Comparison of ENCODE assay signal across 1 cellular context in the genomic region with DNA sequence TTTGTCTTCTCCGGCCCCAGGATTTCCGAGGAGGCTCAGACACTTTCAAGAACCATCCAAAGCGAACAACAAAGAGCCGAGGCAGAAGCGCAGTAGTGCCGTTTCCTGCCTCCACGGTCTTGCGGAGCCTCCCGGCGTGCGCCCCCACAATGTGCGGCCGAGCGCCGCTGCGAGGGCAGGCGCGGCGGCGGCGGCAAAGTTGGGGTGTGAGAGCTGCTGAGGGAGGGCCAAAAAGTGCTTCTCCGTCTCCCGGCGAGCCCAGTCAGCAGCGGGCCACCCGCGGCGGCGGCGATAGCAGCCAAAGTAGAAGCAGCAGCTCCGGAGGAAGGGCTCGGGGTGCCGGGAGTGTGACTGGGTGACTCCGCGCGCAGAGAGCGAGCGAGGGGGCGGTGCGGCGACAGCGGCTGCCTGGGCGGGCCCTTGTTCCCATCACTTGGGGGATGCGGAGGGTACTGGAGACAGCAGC.
A peak's percentile ranks its signal among the peaks of the same experiment; 100 is the strongest.
TF ChIP-seq lines count a peak whose summit lies in the region.

No MANE protein-coding gene starts in this region.

TF ChIP-seq in HepG2, 621 proteins besides CTCF, POLR2A, EP300 and RAD21 (continued from another document and continues in another):
- TF ChIP-seq, protein P1, sequence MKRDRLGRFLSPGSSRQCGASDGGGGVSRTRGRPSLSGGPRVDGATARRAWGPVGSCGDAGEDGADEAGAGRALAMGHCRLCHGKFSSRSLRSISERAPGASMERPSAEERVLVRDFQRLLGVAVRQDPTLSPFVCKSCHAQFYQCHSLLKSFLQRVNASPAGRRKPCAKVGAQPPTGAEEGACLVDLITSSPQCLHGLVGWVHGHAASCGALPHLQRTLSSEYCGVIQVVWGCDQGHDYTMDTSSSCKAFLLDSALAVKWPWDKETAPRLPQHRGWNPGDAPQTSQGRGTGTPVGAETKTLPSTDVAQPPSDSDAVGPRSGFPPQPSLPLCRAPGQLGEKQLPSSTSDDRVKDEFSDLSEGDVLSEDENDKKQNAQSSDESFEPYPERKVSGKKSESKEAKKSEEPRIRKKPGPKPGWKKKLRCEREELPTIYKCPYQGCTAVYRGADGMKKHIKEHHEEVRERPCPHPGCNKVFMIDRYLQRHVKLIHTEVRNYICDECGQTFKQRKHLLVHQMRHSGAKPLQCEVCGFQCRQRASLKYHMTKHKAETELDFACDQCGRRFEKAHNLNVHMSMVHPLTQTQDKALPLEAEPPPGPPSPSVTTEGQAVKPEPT (CRISPR knock-in tag; IDR thresholded peaks at IDR 0.05; ENCODE audit: low read depth) = 0 out of 2 replicates have a peak, but pooled peaks have one; percentile 48
- TF ChIP-seq, protein P2, sequence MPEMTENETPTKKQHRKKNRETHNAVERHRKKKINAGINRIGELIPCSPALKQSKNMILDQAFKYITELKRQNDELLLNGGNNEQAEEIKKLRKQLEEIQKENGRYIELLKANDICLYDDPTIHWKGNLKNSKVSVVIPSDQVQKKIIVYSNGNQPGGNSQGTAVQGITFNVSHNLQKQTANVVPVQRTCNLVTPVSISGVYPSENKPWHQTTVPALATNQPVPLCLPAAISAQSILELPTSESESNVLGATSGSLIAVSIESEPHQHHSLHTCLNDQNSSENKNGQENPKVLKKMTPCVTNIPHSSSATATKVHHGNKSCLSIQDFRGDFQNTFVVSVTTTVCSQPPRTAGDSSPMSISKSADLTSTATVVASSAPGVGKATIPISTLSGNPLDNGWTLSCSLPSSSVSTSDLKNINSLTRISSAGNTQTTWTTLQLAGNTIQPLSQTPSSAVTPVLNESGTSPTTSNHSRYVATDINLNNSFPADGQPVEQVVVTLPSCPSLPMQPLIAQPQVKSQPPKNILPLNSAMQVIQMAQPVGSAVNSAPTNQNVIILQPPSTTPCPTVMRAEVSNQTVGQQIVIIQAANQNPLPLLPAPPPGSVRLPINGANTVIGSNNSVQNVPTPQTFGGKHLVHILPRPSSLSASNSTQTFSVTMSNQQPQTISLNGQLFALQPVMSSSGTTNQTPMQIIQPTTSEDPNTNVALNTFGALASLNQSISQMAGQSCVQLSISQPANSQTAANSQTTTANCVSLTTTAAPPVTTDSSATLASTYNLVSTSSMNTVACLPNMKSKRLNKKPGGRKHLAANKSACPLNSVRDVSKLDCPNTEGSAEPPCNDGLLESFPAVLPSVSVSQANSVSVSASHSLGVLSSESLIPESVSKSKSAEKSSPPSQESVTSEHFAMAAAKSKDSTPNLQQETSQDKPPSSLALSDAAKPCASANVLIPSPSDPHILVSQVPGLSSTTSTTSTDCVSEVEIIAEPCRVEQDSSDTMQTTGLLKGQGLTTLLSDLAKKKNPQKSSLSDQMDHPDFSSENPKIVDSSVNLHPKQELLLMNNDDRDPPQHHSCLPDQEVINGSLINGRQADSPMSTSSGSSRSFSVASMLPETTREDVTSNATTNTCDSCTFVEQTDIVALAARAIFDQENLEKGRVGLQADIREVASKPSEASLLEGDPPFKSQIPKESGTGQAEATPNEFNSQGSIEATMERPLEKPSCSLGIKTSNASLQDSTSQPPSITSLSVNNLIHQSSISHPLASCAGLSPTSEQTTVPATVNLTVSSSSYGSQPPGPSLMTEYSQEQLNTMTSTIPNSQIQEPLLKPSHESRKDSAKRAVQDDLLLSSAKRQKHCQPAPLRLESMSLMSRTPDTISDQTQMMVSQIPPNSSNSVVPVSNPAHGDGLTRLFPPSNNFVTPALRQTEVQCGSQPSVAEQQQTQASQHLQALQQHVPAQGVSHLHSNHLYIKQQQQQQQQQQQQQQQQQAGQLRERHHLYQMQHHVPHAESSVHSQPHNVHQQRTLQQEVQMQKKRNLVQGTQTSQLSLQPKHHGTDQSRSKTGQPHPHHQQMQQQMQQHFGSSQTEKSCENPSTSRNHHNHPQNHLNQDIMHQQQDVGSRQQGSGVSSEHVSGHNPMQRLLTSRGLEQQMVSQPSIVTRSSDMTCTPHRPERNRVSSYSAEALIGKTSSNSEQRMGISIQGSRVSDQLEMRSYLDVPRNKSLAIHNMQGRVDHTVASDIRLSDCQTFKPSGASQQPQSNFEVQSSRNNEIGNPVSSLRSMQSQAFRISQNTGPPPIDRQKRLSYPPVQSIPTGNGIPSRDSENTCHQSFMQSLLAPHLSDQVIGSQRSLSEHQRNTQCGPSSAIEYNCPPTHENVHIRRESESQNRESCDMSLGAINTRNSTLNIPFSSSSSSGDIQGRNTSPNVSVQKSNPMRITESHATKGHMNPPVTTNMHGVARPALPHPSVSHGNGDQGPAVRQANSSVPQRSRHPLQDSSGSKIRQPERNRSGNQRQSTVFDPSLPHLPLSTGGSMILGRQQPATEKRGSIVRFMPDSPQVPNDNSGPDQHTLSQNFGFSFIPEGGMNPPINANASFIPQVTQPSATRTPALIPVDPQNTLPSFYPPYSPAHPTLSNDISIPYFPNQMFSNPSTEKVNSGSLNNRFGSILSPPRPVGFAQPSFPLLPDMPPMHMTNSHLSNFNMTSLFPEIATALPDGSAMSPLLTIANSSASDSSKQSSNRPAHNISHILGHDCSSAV (CRISPR knock-in tag; IDR thresholded peaks at IDR 0.05; ENCODE audit: borderline replicate concordance) = no peak
- TF ChIP-seq SIN3B (IDR thresholded peaks at IDR 0.05; ENCODE audit: low read length) (no peak), RFXANK (CRISPR knock-in tag; IDR thresholded peaks at IDR 0.05) (no peak), ZNF776 (CRISPR knock-in tag; IDR thresholded peaks at IDR 0.05) (peak; percentile 51; the same call in 1 of the 2 replicates), SNAPC2 (CRISPR knock-in tag; IDR thresholded peaks at IDR 0.05) (peak; percentile 45; the same call in 1 of the 2 replicates), AGO2 (optimal IDR thresholded peaks at IDR 0.05; ENCODE audit: low read depth, low read length) (peak; percentile 98), KMT2A (CRISPR knock-in tag; IDR thresholded peaks at IDR 0.05) (peak; percentile 85; the same call in 1 of the 2 replicates), ZNF724P (CRISPR knock-in tag; IDR thresholded peaks at IDR 0.05; ENCODE audit: borderline replicate concordance) (no peak), HIVEP1 (CRISPR knock-in tag; IDR thresholded peaks at IDR 0.05) (0 out of 2 replicates have a peak, but pooled peaks have one; percentile 1), SMYD3 (CRISPR knock-in tag; IDR thresholded peaks at IDR 0.05) (0 out of 2 replicates have a peak, but pooled peaks have one; percentile 20), PHF8 (CRISPR knock-in tag; IDR thresholded peaks at IDR 0.05) (peak; percentile 60), GABPB1 (CRISPR knock-in tag; IDR thresholded peaks at IDR 0.05) (peak; percentile 60; the same call in 1 of the 2 replicates), ZNF747 (CRISPR knock-in tag; IDR thresholded peaks at IDR 0.05; ENCODE audit: borderline replicate concordance) (0 out of 2 replicates have a peak, but pooled peaks have one; percentile 38), ZSCAN31 (CRISPR knock-in tag; IDR thresholded peaks at IDR 0.05; ENCODE audit: low read depth) (0 out of 2 replicates have a peak, but pooled peaks have one; percentile 16), ARNTL (CRISPR knock-in tag; IDR thresholded peaks at IDR 0.05) (peak; percentile 31), NFKB2 (CRISPR knock-in tag; IDR thresholded peaks at IDR 0.05; ENCODE audit: borderline replicate concordance) (0 out of 2 replicates have a peak, but pooled peaks have one; percentile 35), ZNF292 (CRISPR knock-in tag; IDR thresholded peaks at IDR 0.05; ENCODE audit: borderline replicate concordance, low read depth) (peak; percentile 43; the same call in 1 of the 2 replicates), NR2F1 (CRISPR knock-in tag; IDR thresholded peaks at IDR 0.05) (no peak), ZNF607 (CRISPR knock-in tag; IDR thresholded peaks at IDR 0.05; ENCODE audit: borderline replicate concordance) (0 out of 2 replicates have a peak, but pooled peaks have one; percentile 4), SAP130 (CRISPR knock-in tag; IDR thresholded peaks at IDR 0.05; ENCODE audit: low read depth) (peak; percentile 36; the same call in 1 of the 2 replicates), ZBTB3 (CRISPR knock-in tag; IDR thresholded peaks at IDR 0.05; ENCODE audit: borderline replicate concordance, low read depth) (0 out of 2 replicates have a peak, but pooled peaks have one; percentile 34), ZNF430 (CRISPR knock-in tag; IDR thresholded peaks at IDR 0.05) (peak; percentile 29; the same call in 1 of the 2 replicates)
- TF ChIP-seq, protein P3, sequence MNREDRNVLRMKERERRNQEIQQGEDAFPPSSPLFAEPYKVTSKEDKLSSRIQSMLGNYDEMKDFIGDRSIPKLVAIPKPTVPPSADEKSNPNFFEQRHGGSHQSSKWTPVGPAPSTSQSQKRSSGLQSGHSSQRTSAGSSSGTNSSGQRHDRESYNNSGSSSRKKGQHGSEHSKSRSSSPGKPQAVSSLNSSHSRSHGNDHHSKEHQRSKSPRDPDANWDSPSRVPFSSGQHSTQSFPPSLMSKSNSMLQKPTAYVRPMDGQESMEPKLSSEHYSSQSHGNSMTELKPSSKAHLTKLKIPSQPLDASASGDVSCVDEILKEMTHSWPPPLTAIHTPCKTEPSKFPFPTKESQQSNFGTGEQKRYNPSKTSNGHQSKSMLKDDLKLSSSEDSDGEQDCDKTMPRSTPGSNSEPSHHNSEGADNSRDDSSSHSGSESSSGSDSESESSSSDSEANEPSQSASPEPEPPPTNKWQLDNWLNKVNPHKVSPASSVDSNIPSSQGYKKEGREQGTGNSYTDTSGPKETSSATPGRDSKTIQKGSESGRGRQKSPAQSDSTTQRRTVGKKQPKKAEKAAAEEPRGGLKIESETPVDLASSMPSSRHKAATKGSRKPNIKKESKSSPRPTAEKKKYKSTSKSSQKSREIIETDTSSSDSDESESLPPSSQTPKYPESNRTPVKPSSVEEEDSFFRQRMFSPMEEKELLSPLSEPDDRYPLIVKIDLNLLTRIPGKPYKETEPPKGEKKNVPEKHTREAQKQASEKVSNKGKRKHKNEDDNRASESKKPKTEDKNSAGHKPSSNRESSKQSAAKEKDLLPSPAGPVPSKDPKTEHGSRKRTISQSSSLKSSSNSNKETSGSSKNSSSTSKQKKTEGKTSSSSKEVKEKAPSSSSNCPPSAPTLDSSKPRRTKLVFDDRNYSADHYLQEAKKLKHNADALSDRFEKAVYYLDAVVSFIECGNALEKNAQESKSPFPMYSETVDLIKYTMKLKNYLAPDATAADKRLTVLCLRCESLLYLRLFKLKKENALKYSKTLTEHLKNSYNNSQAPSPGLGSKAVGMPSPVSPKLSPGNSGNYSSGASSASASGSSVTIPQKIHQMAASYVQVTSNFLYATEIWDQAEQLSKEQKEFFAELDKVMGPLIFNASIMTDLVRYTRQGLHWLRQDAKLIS (CRISPR knock-in tag; IDR thresholded peaks at IDR 0.05) = 0 out of 2 replicates have a peak, but pooled peaks have one; percentile 39
- TF ChIP-seq, protein P4, sequence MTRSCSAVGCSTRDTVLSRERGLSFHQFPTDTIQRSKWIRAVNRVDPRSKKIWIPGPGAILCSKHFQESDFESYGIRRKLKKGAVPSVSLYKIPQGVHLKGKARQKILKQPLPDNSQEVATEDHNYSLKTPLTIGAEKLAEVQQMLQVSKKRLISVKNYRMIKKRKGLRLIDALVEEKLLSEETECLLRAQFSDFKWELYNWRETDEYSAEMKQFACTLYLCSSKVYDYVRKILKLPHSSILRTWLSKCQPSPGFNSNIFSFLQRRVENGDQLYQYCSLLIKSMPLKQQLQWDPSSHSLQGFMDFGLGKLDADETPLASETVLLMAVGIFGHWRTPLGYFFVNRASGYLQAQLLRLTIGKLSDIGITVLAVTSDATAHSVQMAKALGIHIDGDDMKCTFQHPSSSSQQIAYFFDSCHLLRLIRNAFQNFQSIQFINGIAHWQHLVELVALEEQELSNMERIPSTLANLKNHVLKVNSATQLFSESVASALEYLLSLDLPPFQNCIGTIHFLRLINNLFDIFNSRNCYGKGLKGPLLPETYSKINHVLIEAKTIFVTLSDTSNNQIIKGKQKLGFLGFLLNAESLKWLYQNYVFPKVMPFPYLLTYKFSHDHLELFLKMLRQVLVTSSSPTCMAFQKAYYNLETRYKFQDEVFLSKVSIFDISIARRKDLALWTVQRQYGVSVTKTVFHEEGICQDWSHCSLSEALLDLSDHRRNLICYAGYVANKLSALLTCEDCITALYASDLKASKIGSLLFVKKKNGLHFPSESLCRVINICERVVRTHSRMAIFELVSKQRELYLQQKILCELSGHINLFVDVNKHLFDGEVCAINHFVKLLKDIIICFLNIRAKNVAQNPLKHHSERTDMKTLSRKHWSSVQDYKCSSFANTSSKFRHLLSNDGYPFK (CRISPR knock-in tag; IDR thresholded peaks at IDR 0.05; ENCODE audit: borderline replicate concordance) = no peak
- TF ChIP-seq, protein P5, sequence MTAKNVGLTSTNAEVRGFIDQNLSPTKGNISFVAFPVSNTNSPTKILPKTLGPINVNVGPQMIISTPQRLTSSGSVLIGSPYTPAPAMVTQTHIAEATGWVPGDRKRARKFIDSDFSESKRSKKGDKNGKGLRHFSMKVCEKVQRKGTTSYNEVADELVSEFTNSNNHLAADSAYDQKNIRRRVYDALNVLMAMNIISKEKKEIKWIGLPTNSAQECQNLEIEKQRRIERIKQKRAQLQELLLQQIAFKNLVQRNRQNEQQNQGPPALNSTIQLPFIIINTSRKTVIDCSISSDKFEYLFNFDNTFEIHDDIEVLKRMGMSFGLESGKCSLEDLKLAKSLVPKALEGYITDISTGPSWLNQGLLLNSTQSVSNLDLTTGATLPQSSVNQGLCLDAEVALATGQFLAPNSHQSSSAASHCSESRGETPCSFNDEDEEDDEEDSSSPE (CRISPR knock-in tag; IDR thresholded peaks at IDR 0.05) = no peak
- TF ChIP-seq, protein P6, sequence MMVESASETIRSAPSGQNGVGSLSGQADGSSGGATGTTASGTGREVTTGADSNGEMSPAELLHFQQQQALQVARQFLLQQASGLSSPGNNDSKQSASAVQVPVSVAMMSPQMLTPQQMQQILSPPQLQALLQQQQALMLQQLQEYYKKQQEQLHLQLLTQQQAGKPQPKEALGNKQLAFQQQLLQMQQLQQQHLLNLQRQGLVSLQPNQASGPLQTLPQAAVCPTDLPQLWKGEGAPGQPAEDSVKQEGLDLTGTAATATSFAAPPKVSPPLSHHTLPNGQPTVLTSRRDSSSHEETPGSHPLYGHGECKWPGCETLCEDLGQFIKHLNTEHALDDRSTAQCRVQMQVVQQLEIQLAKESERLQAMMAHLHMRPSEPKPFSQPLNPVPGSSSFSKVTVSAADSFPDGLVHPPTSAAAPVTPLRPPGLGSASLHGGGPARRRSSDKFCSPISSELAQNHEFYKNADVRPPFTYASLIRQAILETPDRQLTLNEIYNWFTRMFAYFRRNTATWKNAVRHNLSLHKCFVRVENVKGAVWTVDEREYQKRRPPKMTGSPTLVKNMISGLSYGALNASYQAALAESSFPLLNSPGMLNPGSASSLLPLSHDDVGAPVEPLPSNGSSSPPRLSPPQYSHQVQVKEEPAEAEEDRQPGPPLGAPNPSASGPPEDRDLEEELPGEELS (CRISPR knock-in tag; IDR thresholded peaks at IDR 0.05) = peak; percentile 10; the same call in 1 of the 2 replicates
- TF ChIP-seq, protein P7, sequence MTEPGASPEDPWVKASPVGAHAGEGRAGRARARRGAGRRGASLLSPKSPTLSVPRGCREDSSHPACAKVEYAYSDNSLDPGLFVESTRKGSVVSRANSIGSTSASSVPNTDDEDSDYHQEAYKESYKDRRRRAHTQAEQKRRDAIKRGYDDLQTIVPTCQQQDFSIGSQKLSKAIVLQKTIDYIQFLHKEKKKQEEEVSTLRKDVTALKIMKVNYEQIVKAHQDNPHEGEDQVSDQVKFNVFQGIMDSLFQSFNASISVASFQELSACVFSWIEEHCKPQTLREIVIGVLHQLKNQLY (CRISPR knock-in tag; IDR thresholded peaks at IDR 0.05) = no peak
